13 cellular contexts compared by ENCODE assay signal in the genomic region with DNA sequence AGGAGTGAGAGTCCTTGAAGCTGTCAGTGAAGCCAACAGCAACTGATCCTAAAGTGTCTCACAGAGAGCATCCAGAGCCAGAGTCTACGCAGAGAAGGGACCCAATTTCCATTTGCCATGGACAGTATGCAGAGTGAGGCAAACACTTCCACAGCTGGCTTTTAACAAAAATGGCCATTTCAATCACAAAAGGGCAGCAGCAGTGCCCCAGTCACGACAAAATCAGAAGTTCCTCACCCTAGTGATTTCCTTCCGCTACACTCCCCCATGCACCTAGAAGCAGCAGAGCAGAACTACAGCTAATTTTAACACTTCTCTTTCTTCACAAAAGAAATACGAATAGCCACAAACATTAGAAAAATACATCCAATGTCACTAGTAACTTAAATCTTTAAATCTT. TPM values are rescaled to one million over a fixed set of nuclear protein-coding genes. Genes with fewer than 3 reads are reported as not detected.
DNase-seq lines count a peak whose midpoint lies in the region; ATAC-seq and TF ChIP-seq lines count a peak whose summit lies in the region.
"Had no signal": no experiment of that assay in that cellular context is flagged by ENCODE, and none has a peak within 500 bp of the region (broad histone marks: within the 10 kb centered on the region; RNA-seq: fewer than 3 reads in every experiment).

No MANE protein-coding gene starts in this region.

- TF ChIP-seq CTCF in A673 (conservative IDR thresholded peaks at IDR 0.05; ENCODE audit: low read depth, low read length): no peak
- TF ChIP-seq CTCF in gastrocnemius medialis (IDR thresholded peaks at IDR 0.05 in 4 of 5, conservative IDR thresholded peaks at IDR 0.05 in 1 of 5): no peak

- TF ChIP-seq POLR2A in gastrocnemius medialis (IDR thresholded peaks at IDR 0.05): no peak

- H3K36me3 Mint-ChIP-seq in memory B cell: peaks cover 14% of the 10 kb centered on the region

- intact Hi-C loops in A673 (cut with micrococcal nuclease; ENCODE audit: unreplicated experiment): no loop called here
- intact Hi-C loops in gastrocnemius medialis (cut with DNase I; ENCODE audit: low total_unique reads): no loop called here

- no peak overlapping the region for H3K27ac ChIP-seq in A673 (ENCODE audit: low read depth, low read length, poor library complexity, severe bottlenecking)
- no peak overlapping the region for H3K27ac ChIP-seq in gastrocnemius medialis
- H3K27ac ChIP-seq: foreskin keratinocyte, left lung had no signal

- no peaks in the 10 kb centered on the region for H3K27me3 Mint-ChIP-seq in memory B cell
- H3K27me3 Mint-ChIP-seq: activated CD4-positive, alpha-beta T cell treated with anti-CD3 and anti-CD28 coated beads, Interleukin-2, amount 10 ng/mL, durations not matched to agents 24 days and 14 days had no signal

- peaks cover 13% of the 10 kb centered on the region for H3K9me3 ChIP-seq in A673 (ENCODE audit: low read depth, low read length, poor library complexity, severe bottlenecking)
- peaks cover 0 to 7% (median 0%) of the 10 kb centered on the region in 3 donors for H3K9me3 ChIP-seq in gastrocnemius medialis

- H3K4me1 ChIP-seq in A673 (ENCODE audit: insufficient read depth, low read length, poor library complexity, severe bottlenecking) (peaks cover 18% of the 10 kb centered on the region), gastrocnemius medialis (peaks cover 0 to 10% of the 10 kb centered on the region in 2 donors)

- H3K9me3 Mint-ChIP-seq in memory B cell: no peaks in the 10 kb centered on the region

- CTCF ChIA-PET in A673 (lab: Charles Lee): no interaction called here

- ATAC-seq in GM18511 (IDR thresholded peaks at IDR 0.05; ENCODE audit: unreplicated experiment) (peak; percentile 69), GM21717 (IDR thresholded peaks at IDR 0.05; ENCODE audit: unreplicated experiment) (peak; percentile 50), HG03571 (IDR thresholded peaks at IDR 0.05; ENCODE audit: unreplicated experiment) (peak; percentile 55), memory B cell (ENCODE audit: low read depth) (peak; percentile 93), gastrocnemius medialis (no peak)
- ATAC-seq: foreskin keratinocyte, left lung had no signal

- POLR2A ChIA-PET in A673 (lab: Charles Lee; ENCODE audit: low non-redundant PET): no interaction called here

- peak overlapping the region; percentile 64 for H3K4me3 Mint-ChIP-seq in memory B cell
- H3K4me3 Mint-ChIP-seq: activated CD4-positive, alpha-beta T cell treated with anti-CD3 and anti-CD28 coated beads, Interleukin-2, amount 10 ng/mL, durations not matched to agents 24 days and 14 days had no signal

- H3K27ac Mint-ChIP-seq in memory B cell: peak overlapping the region; percentile 92
- H3K27ac Mint-ChIP-seq: activated CD4-positive, alpha-beta T cell treated with anti-CD3 and anti-CD28 coated beads, Interleukin-2, amount 10 ng/mL, durations not matched to agents 24 days and 14 days had no signal

- BruUV-seq in A673 (replicated peaks; lab: Mats Ljungman, UMichigan): no TSS peak

- H3K27me3 ChIP-seq in A673 (replicated peaks; ENCODE audit: insufficient read depth, low read depth, low read length, poor library complexity) (no peaks in the 10 kb centered on the region), gastrocnemius medialis (no peaks in the 10 kb centered on the region)
- H3K27me3 ChIP-seq: foreskin keratinocyte, left lung had no signal

- in situ Hi-C loops in gastrocnemius medialis (cut with MboI; ENCODE audit: low sequenced_read_pairs in 4 of 4): no loop called here

- H3K36me3 ChIP-seq in A673 (ENCODE audit: insufficient read depth, low read length, poor library complexity, severe bottlenecking) (no peaks in the 10 kb centered on the region), gastrocnemius medialis (no peaks in the 10 kb centered on the region)
- H3K36me3 ChIP-seq: left lung had no signal

- peaks cover 54% of the 10 kb centered on the region for H3K4me1 Mint-ChIP-seq in memory B cell

- peak in 1 of 2 donors; percentile 26 for DNase-seq in memory B cell (ENCODE audit: low spot score in 2 of 2)
- no peak for DNase-seq in A673 (ENCODE audit: low spot score)
- no peak for DNase-seq in LoVo (ENCODE audit: low spot score)
- no peak for DNase-seq in NCI-H526 treated with DMSO at 0.1 percent for 48 hours (lab: John Stamatoyannopoulos, UW)
- DNase-seq in gastrocnemius medialis: no peak
- DNase-seq: activated CD4-positive, alpha-beta T cell treated with anti-CD3 and anti-CD28 coated beads, Interleukin-2, amount 10 ng/mL, durations not matched to agents 24 days and 14 days; activated naive CD4-positive, alpha-beta T cell treated with anti-CD3 and anti-CD28 coated beads, Interleukin-2, amount 50 U/mL, for 16 hours; foreskin keratinocyte; left lung; NCI-H69 had no signal

- no peak overlapping the region for H3K4me3 ChIP-seq in A673 (ENCODE audit: low read depth, low read length, poor library complexity, severe bottlenecking)
- H3K4me3 ChIP-seq in gastrocnemius medialis: no peak overlapping the region
- H3K4me3 ChIP-seq: left lung had no signal

RNA-seq across cellular contexts. Expression of a gene that starts 27.9 kb away (rescaled TPM):
- total RNA-seq in A673 (2021): 34.9 and 40.2 TPM in 2 replicates
- total RNA-seq in gastrocnemius medialis: 10 to 100 TPM; 68.5 to 80.8 (median 72.2) TPM

Comparison
In these comparisons a context has a peak if more than half of its experiments do, and no peak if none do; other contexts are left out.
1. ATAC-seq: peak in GM18511 (single experiment), GM21717 (single experiment), HG03571 (single experiment) and memory B cell (single experiment); none in gastrocnemius medialis (0 of 2).